27 cellular contexts compared by ENCODE assay signal in genomic region chr12:39138268-39138667, GRCh38.
"Had no signal": no experiment of that assay in that cellular context is flagged by ENCODE, and none has a peak within 500 bp of the region (broad histone marks: within the 10 kb centered on the region; RNA-seq: fewer than 3 reads in every experiment).

No MANE protein-coding gene starts in this region.

- H2AFZ ChIP-seq: hepatocyte, parathyroid adenoma had no signal

- H3K36me3 Mint-ChIP-seq: stimulated activated memory B cell treated with anti-CD40 and anti-IgM and Interleukin-4, amounts not matched to agents 10 μg/mL and 1 μg/mL and 100 μg/mL, for 72 hours; type B pancreatic cell had no signal

- H3K9me3 Mint-ChIP-seq: nephron, neural crest cell, type B pancreatic cell had no signal

- H3K27me3 ChIP-seq: hepatocyte, right atrium auricular region, right lobe of liver, tibial nerve, uterus had no signal

- H3K36me3 ChIP-seq: left ventricle myocardium inferior, neutrophil, right atrium auricular region, right lobe of liver, tibial nerve, uterus had no signal

- H3K79me2 ChIP-seq: hepatocyte, parathyroid adenoma had no signal

- H3K27ac Mint-ChIP-seq: naive thymus-derived CD4-positive, alpha-beta T cell; nephron; stimulated activated memory B cell treated with anti-CD40 and anti-IgM and Interleukin-4, amounts not matched to agents 10 μg/mL and 1 μg/mL and 100 μg/mL, for 72 hours; stimulated activated naive CD8-positive, alpha-beta T cell treated with anti-CD3 and anti-CD28 coated beads, Interleukin-15, amount 100 ng/mL, for 72 hours; type B pancreatic cell had no signal

- H3K9me3 ChIP-seq: left ventricle myocardium inferior, mucosa of descending colon, neutrophil, psoas muscle, right atrium auricular region, right lobe of liver, tibial nerve, uterus had no signal

- H3K4me1 ChIP-seq: left ventricle myocardium inferior, parathyroid adenoma, psoas muscle, right atrium auricular region, right lobe of liver, tibial nerve, uterus had no signal

- DNase-seq: islet precursor cell; left ventricle myocardium inferior; midbrain; mucosa of descending colon; naive thymus-derived CD4-positive, alpha-beta T cell; occipital lobe; psoas muscle; right lobe of liver; stimulated activated CD4-positive, alpha-beta T cell treated with anti-CD3 and anti-CD28 coated beads, Interleukin-1b, Interleukin-23, amount 100 ng/mL, for 48 hours; stimulated activated CD4-positive, alpha-beta T cell treated with anti-CD3 and anti-CD28 coated beads, Interleukin-2, amount 100 ng/mL, for 48 hours; stimulated activated CD4-positive, alpha-beta T cell treated with anti-CD3 and anti-CD28 coated beads, Interleukin-4, amount 100 ng/mL, for 4 hours; stimulated activated CD8-positive, alpha-beta memory T cell treated with anti-CD3 and anti-CD28 coated beads, Interleukin-4, amount 100 ng/mL, for 48 hours; stimulated activated naive CD4-positive, alpha-beta T cell treated with Interleukin-2 at 50 U/mL for 16 hours; stimulated activated naive CD8-positive, alpha-beta T cell treated with anti-CD3 and anti-CD28 coated beads, Interleukin-15, amount 100 ng/mL, for 72 hours; substantia nigra; uterus had no signal

- H3K27me3 Mint-ChIP-seq: stimulated activated memory B cell treated with anti-CD40 and anti-IgM and Interleukin-4, amounts not matched to agents 10 μg/mL and 1 μg/mL and 100 μg/mL, for 72 hours; stimulated activated naive CD8-positive, alpha-beta T cell treated with anti-CD3 and anti-CD28 coated beads, Interleukin-15, amount 100 ng/mL, for 72 hours had no signal

- H3K27ac ChIP-seq: hepatocyte, left ventricle myocardium inferior, neutrophil, parathyroid adenoma, psoas muscle, right atrium auricular region, right lobe of liver, tibial nerve, uterus had no signal

- H3K4me2 ChIP-seq: hepatocyte, smooth muscle cell had no signal

- H3K4me3 Mint-ChIP-seq: naive thymus-derived CD4-positive, alpha-beta T cell; nephron; neural crest cell; stimulated activated memory B cell treated with anti-CD40 and anti-IgM and Interleukin-4, amounts not matched to agents 10 μg/mL and 1 μg/mL and 100 μg/mL, for 72 hours; stimulated activated naive CD8-positive, alpha-beta T cell treated with anti-CD3 and anti-CD28 coated beads, Interleukin-15, amount 100 ng/mL, for 72 hours; type B pancreatic cell had no signal

- H3K4me1 Mint-ChIP-seq: naive thymus-derived CD4-positive, alpha-beta T cell; nephron; neural crest cell; stimulated activated memory B cell treated with anti-CD40 and anti-IgM and Interleukin-4, amounts not matched to agents 10 μg/mL and 1 μg/mL and 100 μg/mL, for 72 hours; stimulated activated naive CD8-positive, alpha-beta T cell treated with anti-CD3 and anti-CD28 coated beads, Interleukin-15, amount 100 ng/mL, for 72 hours had no signal

- H3K4me3 ChIP-seq: hepatocyte, left ventricle myocardium inferior, lung, mucosa of descending colon, psoas muscle, right atrium auricular region, right lobe of liver, smooth muscle cell, tibial nerve, uterus had no signal

- H3K9ac ChIP-seq: parathyroid adenoma had no signal
